ENCODE assay signal across 12 cellular contexts in genomic region chr22:29480262-29480511, GRCh38. TPM values are rescaled to one million over a fixed set of nuclear protein-coding genes. Genes with fewer than 3 reads are reported as not detected.
A peak's percentile ranks its signal among the peaks of the same experiment; 100 is the strongest.
DNase-seq lines count a peak whose midpoint lies in the region; ATAC-seq and TF ChIP-seq lines count a peak whose summit lies in the region.
"Had no signal": no experiment of that assay in that cellular context is flagged by ENCODE, and none has a peak within 500 bp of the region (broad histone marks: within the 10 kb centered on the region; RNA-seq: fewer than 3 reads in every experiment).

No MANE protein-coding gene starts in this region.

- CTCF ChIA-PET in activated CD4-positive, alpha-beta T cell treated with anti-CD3 and anti-CD28 coated beads for 36 hours (lab: Charles Lee): interaction anchor here (0.6 kb wide), 2 partner anchors 319 to 451 kb away, joined by 3 read pairs; no protein-coding TSS in a partner anchor

- no peaks in the 10 kb centered on the region for H3K79me2 ChIP-seq in neural progenitor cell (ENCODE audit: low read depth)

- peak overlapping the region; percentile 71 for H3K4me2 ChIP-seq in neural progenitor cell

- DNase-seq in heart right ventricle: no peak
- DNase-seq in left cardiac atrium: no peak
- DNase-seq in neural progenitor cell (ENCODE audit: low spot score): no peak
- DNase-seq in upper lobe of left lung: peak in 1 of 2 donors; percentile 85
- no peak for DNase-seq in activated CD4-positive, alpha-beta T cell treated with anti-CD3 and anti-CD28 coated beads for 36 hours
- DNase-seq in HK-2 (ENCODE audit: unreplicated experiment): no peak
- DNase-seq in activated naive CD8-positive, alpha-beta T cell treated with anti-CD3 and anti-CD28 coated beads, Interleukin-2, amount 50 U/mL, for 24 hours: no peak
- DNase-seq: ACHN, tibial artery had no signal

- intact Hi-C loops in heart right ventricle (cut with DNase I): no loop called here
- intact Hi-C loops in left cardiac atrium (cut with DNase I): no loop called here
- intact Hi-C loops in activated CD4-positive, alpha-beta T cell treated with anti-CD3 and anti-CD28 coated beads for 36 hours (cut with DNase I, micrococcal nuclease): no loop called here

- no peaks in the 10 kb centered on the region for H3K9me3 Mint-ChIP-seq in neural progenitor cell
- H3K9me3 Mint-ChIP-seq in activated CD4-positive, alpha-beta T cell treated with anti-CD3 and anti-CD28 coated beads for 36 hours (ENCODE audit: low read depth): no peaks in the 10 kb centered on the region
- no peaks in the 10 kb centered on the region for H3K9me3 Mint-ChIP-seq in activated naive CD8-positive, alpha-beta T cell treated with anti-CD3 and anti-CD28 coated beads, Interleukin-2, amount 50 U/mL, for 24 hours
- H3K9me3 Mint-ChIP-seq: nephron had no signal

- no peak overlapping the region for H3K4me3 Mint-ChIP-seq in neural progenitor cell
- H3K4me3 Mint-ChIP-seq in activated CD4-positive, alpha-beta T cell treated with anti-CD3 and anti-CD28 coated beads for 36 hours: no peak overlapping the region
- no peak overlapping the region for H3K4me3 Mint-ChIP-seq in activated naive CD8-positive, alpha-beta T cell treated with anti-CD3 and anti-CD28 coated beads, Interleukin-2, amount 50 U/mL, for 24 hours

- H3K36me3 Mint-ChIP-seq in neural progenitor cell: no peaks in the 10 kb centered on the region
- H3K36me3 Mint-ChIP-seq in activated CD4-positive, alpha-beta T cell treated with anti-CD3 and anti-CD28 coated beads for 36 hours (ENCODE audit: low read depth): no peaks in the 10 kb centered on the region
- H3K36me3 Mint-ChIP-seq in activated naive CD8-positive, alpha-beta T cell treated with anti-CD3 and anti-CD28 coated beads, Interleukin-2, amount 50 U/mL, for 24 hours (ENCODE audit: low read depth): no peaks in the 10 kb centered on the region

- no peaks in the 10 kb centered on the region for H3K9me3 ChIP-seq in heart right ventricle
- H3K9me3 ChIP-seq in ectodermal cell (ENCODE audit: control insufficient read depth, low read length): no peaks in the 10 kb centered on the region
- H3K9me3 ChIP-seq in neural progenitor cell (ENCODE audit: low read depth): no peaks in the 10 kb centered on the region
- H3K9me3 ChIP-seq in upper lobe of left lung: no peaks in the 10 kb centered on the region
- H3K9me3 ChIP-seq: body of pancreas, tibial artery had no signal

- peaks cover 28% of the 10 kb centered on the region for H3F3A ChIP-seq in neural progenitor cell (ENCODE audit: low read depth)

- 2 to 4% methylated on average over 39 of the region's 39 CpGs for WGBS in heart right ventricle, 2 donors
- WGBS in ectodermal cell, 2 experiments: 4 to 6% methylated on average over 39 of the region's 39 CpGs
- WGBS in upper lobe of left lung, 2 donors: no CpG with 5 or more reads among the region's 39 CpGs

- POLR2A ChIA-PET in activated CD4-positive, alpha-beta T cell treated with anti-CD3 and anti-CD28 coated beads for 36 hours (lab: Charles Lee): no interaction called here

- H3K27me3 Mint-ChIP-seq in neural progenitor cell (ENCODE audit: insufficient read depth, low read depth): peaks cover 43% of the 10 kb centered on the region
- H3K27me3 Mint-ChIP-seq in activated CD4-positive, alpha-beta T cell treated with anti-CD3 and anti-CD28 coated beads for 36 hours: peaks cover 46% of the 10 kb centered on the region
- H3K27me3 Mint-ChIP-seq in activated naive CD8-positive, alpha-beta T cell treated with anti-CD3 and anti-CD28 coated beads, Interleukin-2, amount 50 U/mL, for 24 hours: peaks cover 49% of the 10 kb centered on the region

- no peak for TF ChIP-seq EP300 in upper lobe of left lung (IDR thresholded peaks at IDR 0.05)

- H3K27ac Mint-ChIP-seq in neural progenitor cell: no peak overlapping the region
- H3K27ac Mint-ChIP-seq in activated CD4-positive, alpha-beta T cell treated with anti-CD3 and anti-CD28 coated beads for 36 hours: no peak overlapping the region
- no peak overlapping the region for H3K27ac Mint-ChIP-seq in activated naive CD8-positive, alpha-beta T cell treated with anti-CD3 and anti-CD28 coated beads, Interleukin-2, amount 50 U/mL, for 24 hours

- H2AFZ ChIP-seq in neural progenitor cell (replicated peaks): no peak overlapping the region

- no peak for ATAC-seq in heart right ventricle
- ATAC-seq in left cardiac atrium: no peak
- no peak for ATAC-seq in upper lobe of left lung (ENCODE audit: low FRiP score in 2 of 2)
- no peak for ATAC-seq in activated CD4-positive, alpha-beta T cell treated with anti-CD3 and anti-CD28 coated beads for 36 hours
- ATAC-seq in activated naive CD8-positive, alpha-beta T cell treated with anti-CD3 and anti-CD28 coated beads, Interleukin-2, amount 50 U/mL, for 24 hours: no peak
- ATAC-seq: body of pancreas had no signal

- H3K4me1 ChIP-seq in heart right ventricle (peaks cover 2 to 27% (median 14%) of the 10 kb centered on the region in 9 donors), ectodermal cell (ENCODE audit: control insufficient read depth, insufficient read depth, low read length) (peaks cover 23% of the 10 kb centered on the region), neural progenitor cell (peaks cover 24% of the 10 kb centered on the region), upper lobe of left lung (peaks cover 11 to 22% (median 16%) of the 10 kb centered on the region in 4 donors)

- TF ChIP-seq CTCF in heart right ventricle (IDR thresholded peaks at IDR 0.05): no peak
- no peak for TF ChIP-seq CTCF in neural progenitor cell (IDR thresholded peaks at IDR 0.05)
- no peak for TF ChIP-seq CTCF in upper lobe of left lung (IDR thresholded peaks at IDR 0.05)

- H3K4me3 ChIP-seq in heart right ventricle (peak overlapping the region in 7 of 10 donors; percentile 4 to 37 (median 24)), ectodermal cell (ENCODE audit: insufficient read depth, low read depth, low read length) (peak overlapping the region; percentile 33), neural progenitor cell (peak overlapping the region; percentile 28), upper lobe of left lung (peak overlapping the region in 3 of 4 donors; percentile 11 to 39 (median 30))
- H3K4me3 ChIP-seq: body of pancreas had no signal

- H3K36me3 ChIP-seq in heart right ventricle (no peaks in the 10 kb centered on the region), ectodermal cell (ENCODE audit: control insufficient read depth, insufficient read depth, low read length) (no peaks in the 10 kb centered on the region), neural progenitor cell (no peaks in the 10 kb centered on the region), upper lobe of left lung (no peaks in the 10 kb centered on the region)
- H3K36me3 ChIP-seq: tibial artery had no signal

- peaks cover 62% of the 10 kb centered on the region for H4K20me1 ChIP-seq in neural progenitor cell (ENCODE audit: low read depth)

- peaks cover 29% of the 10 kb centered on the region for H3K4me1 Mint-ChIP-seq in neural progenitor cell
- H3K4me1 Mint-ChIP-seq in activated CD4-positive, alpha-beta T cell treated with anti-CD3 and anti-CD28 coated beads for 36 hours: peaks cover 8% of the 10 kb centered on the region
- peaks cover 10% of the 10 kb centered on the region for H3K4me1 Mint-ChIP-seq in activated naive CD8-positive, alpha-beta T cell treated with anti-CD3 and anti-CD28 coated beads, Interleukin-2, amount 50 U/mL, for 24 hours

- peaks cover 19 to 81% (median 65%) of the 10 kb centered on the region in 7 donors for H3K27me3 ChIP-seq in heart right ventricle
- peaks cover 66% of the 10 kb centered on the region for H3K27me3 ChIP-seq in ectodermal cell (ENCODE audit: control insufficient read depth, insufficient read depth, low read length, poor library complexity, severe bottlenecking)
- H3K27me3 ChIP-seq in neural progenitor cell: peaks cover 74% of the 10 kb centered on the region
- peaks cover 4 to 35% (median 25%) of the 10 kb centered on the region in 4 donors for H3K27me3 ChIP-seq in upper lobe of left lung

- no peak for TF ChIP-seq POLR2A in upper lobe of left lung (IDR thresholded peaks at IDR 0.05)

- H3K9ac ChIP-seq in neural progenitor cell: no peak overlapping the region

- no peak overlapping the region for H3K27ac ChIP-seq in heart right ventricle
- H3K27ac ChIP-seq in ectodermal cell (ENCODE audit: insufficient read depth, low read depth, low read length, poor library complexity, severe bottlenecking): no peak overlapping the region
- H3K27ac ChIP-seq in neural progenitor cell: no peak overlapping the region
- H3K27ac ChIP-seq in upper lobe of left lung: no peak overlapping the region
- H3K27ac ChIP-seq: body of pancreas, tibial artery had no signal

RNA-seq across cellular contexts. Expression of gene NEFH, which starts 0.2 kb away (rescaled TPM):
- under 1 TPM in 7 of 10 donors, not detected in 3; 0.12 to 0.60 (median 0.18) TPM for total RNA-seq in heart right ventricle
- under 1 TPM; 0.07 to 0.14 TPM for polyA plus RNA-seq in heart right ventricle
- under 1 TPM; 0.31 to 0.41 TPM for total RNA-seq in left cardiac atrium
- 1.2 TPM for polyA plus RNA-seq in ectodermal cell (2013, experiment 1 of 4)
- polyA plus RNA-seq in ectodermal cell (2013, experiment 2 of 4): 1.3 TPM
- polyA plus RNA-seq in ectodermal cell (2013, experiment 3 of 4): 1.7 TPM
- polyA plus RNA-seq in ectodermal cell (2013, experiment 4 of 4): 1.8 TPM
- 0.31 and 0.43 TPM in 2 replicates for total RNA-seq in neural progenitor cell (ENCODE audit: low replicate concordance)
- under 1 TPM in 3 of 6 donors, not detected in 3; 0.26 to 0.94 (median 0.46) TPM for total RNA-seq in upper lobe of left lung
- 1 to 10 TPM; 2.1 to 2.7 TPM for total RNA-seq in activated CD4-positive, alpha-beta T cell treated with anti-CD3 and anti-CD28 coated beads for 36 hours

RNA-seq across cellular contexts. Expression of gene RFPL1, which starts 41.8 kb away (rescaled TPM):
- total RNA-seq in heart right ventricle (not detected), left cardiac atrium (not detected), neural progenitor cell (ENCODE audit: low replicate concordance) (not detected in 2 replicates), upper lobe of left lung (not detected)
- polyA plus RNA-seq in heart right ventricle: not detected
- not detected for polyA plus RNA-seq in ectodermal cell (2013, experiment 1 of 4)
- not detected for polyA plus RNA-seq in ectodermal cell (2013, experiment 2 of 4)
- polyA plus RNA-seq in ectodermal cell (2013, experiment 3 of 4): not detected
- polyA plus RNA-seq in ectodermal cell (2013, experiment 4 of 4): not detected
- total RNA-seq in activated CD4-positive, alpha-beta T cell treated with anti-CD3 and anti-CD28 coated beads for 36 hours: not detected
- total RNA-seq: body of pancreas had no signal
